In genomic region chr5:168831438-168831837, GRCh38 we compare ENCODE assay signal across 29 cellular contexts.
"Had no signal": no experiment of that assay in that cellular context is flagged by ENCODE, and none has a peak within 500 bp of the region (broad histone marks: within the 10 kb centered on the region; RNA-seq: fewer than 3 reads in every experiment).

No MANE protein-coding gene starts in this region.

- H3K36me3 Mint-ChIP-seq: activated naive CD8-positive, alpha-beta T cell; immature natural killer cell; naive thymus-derived CD8-positive, alpha-beta T cell; stimulated activated memory B cell treated with anti-CD40 and anti-IgM and Interleukin-4, amounts not matched to agents 10 μg/mL and 1 μg/mL and 100 μg/mL, for 72 hours had no signal

- H3K4me1 Mint-ChIP-seq: immature natural killer cell; naive thymus-derived CD8-positive, alpha-beta T cell; stimulated activated memory B cell treated with anti-CD40 and anti-IgM and Interleukin-4, amounts not matched to agents 10 μg/mL and 1 μg/mL and 100 μg/mL, for 72 hours had no signal

- H3K27ac Mint-ChIP-seq: activated naive CD8-positive, alpha-beta T cell; activated T-cell treated with anti-CD3 and anti-CD28 coated beads, Interleukin-2, amount 50 U/mL, for 72 hours; immature natural killer cell; naive thymus-derived CD8-positive, alpha-beta T cell; stimulated activated memory B cell treated with anti-CD40 and anti-IgM and Interleukin-4, amounts not matched to agents 10 μg/mL and 1 μg/mL and 100 μg/mL, for 72 hours; type B pancreatic cell had no signal

- DNase-seq: activated CD4-positive, alpha-beta T cell treated with anti-CD3 and anti-CD28 coated beads for 4 hours; activated CD4-positive, alpha-beta T cell treated with anti-CD3 and anti-CD28 coated beads, Interleukin-2, amount 50 U/mL, for 4 hours; activated effector memory CD4-positive, alpha-beta T cell treated with Interleukin-2 at 50 U/mL for 16 hours; activated naive CD4-positive, alpha-beta T cell treated with Interleukin-2 at 50 U/mL for 16 hours; activated T-cell treated with anti-CD3 and anti-CD28 coated beads for 4 hours; activated T-cell treated with anti-CD3 and anti-CD28 coated beads, Interleukin-2, amount 50 U/mL, for 72 hours; anterior cingulate cortex; hypothalamus; immature natural killer cell; kidney; lower lobe of right lung; mesenchymal stem cell; naive thymus-derived CD8-positive, alpha-beta T cell; nucleus accumbens; pancreas; retina; stimulated activated CD4-positive, alpha-beta T cell treated with anti-CD3 and anti-CD28 coated beads, Interleukin-1b, Interleukin-23, amount 100 ng/mL, for 48 hours; stimulated activated CD4-positive, alpha-beta T cell treated with anti-CD3 and anti-CD28 coated beads, Interleukin-4, amount 100 ng/mL, for 4 hours; stimulated activated CD8-positive, alpha-beta memory T cell treated with anti-CD3 and anti-CD28 coated beads, Interleukin-4, amount 100 ng/mL, for 48 hours; stimulated activated naive CD8-positive, alpha-beta T cell treated with anti-CD3 and anti-CD28 coated beads, Interleukin-15, amount 100 ng/mL, for 72 hours; substantia nigra; uterus had no signal

- H3K27me3 Mint-ChIP-seq: stimulated activated memory B cell treated with anti-CD40 and anti-IgM and Interleukin-4, amounts not matched to agents 10 μg/mL and 1 μg/mL and 100 μg/mL, for 72 hours had no signal

- H3K9me3 Mint-ChIP-seq: activated T-cell treated with anti-CD3 and anti-CD28 coated beads, Interleukin-2, amount 50 U/mL, for 72 hours; immature natural killer cell; naive thymus-derived CD8-positive, alpha-beta T cell; neural crest cell; stimulated activated memory B cell treated with anti-CD40 and anti-IgM and Interleukin-4, amounts not matched to agents 10 μg/mL and 1 μg/mL and 100 μg/mL, for 72 hours; stimulated activated naive CD8-positive, alpha-beta T cell treated with anti-CD3 and anti-CD28 coated beads, Interleukin-15, amount 100 ng/mL, for 72 hours; type B pancreatic cell had no signal

- ATAC-seq: activated T-cell treated with anti-CD3 and anti-CD28 coated beads, Interleukin-2, amount 50 U/mL, for 72 hours; gastroesophageal sphincter; lower lobe of right lung; naive thymus-derived CD8-positive, alpha-beta T cell; pancreas; stimulated activated memory B cell treated with anti-CD40 and anti-IgM and Interleukin-4, amounts not matched to agents 10 μg/mL and 1 μg/mL and 100 μg/mL, for 72 hours had no signal

- FAIRE-seq: endothelial cell of umbilical vein, kidney, pancreas, TTC549 had no signal

- H3K4me3 Mint-ChIP-seq: activated naive CD8-positive, alpha-beta T cell; activated T-cell treated with anti-CD3 and anti-CD28 coated beads, Interleukin-2, amount 50 U/mL, for 72 hours; immature natural killer cell; naive thymus-derived CD8-positive, alpha-beta T cell; neural crest cell; stimulated activated memory B cell treated with anti-CD40 and anti-IgM and Interleukin-4, amounts not matched to agents 10 μg/mL and 1 μg/mL and 100 μg/mL, for 72 hours; stimulated activated naive CD8-positive, alpha-beta T cell treated with anti-CD3 and anti-CD28 coated beads, Interleukin-15, amount 100 ng/mL, for 72 hours; type B pancreatic cell had no signal
